ENCODE assay signal across 31 cellular contexts in genomic region chr2:5253263-5253662, GRCh38.
"Had no signal": no experiment of that assay in that cellular context is flagged by ENCODE, and none has a peak within 500 bp of the region (broad histone marks: within the 10 kb centered on the region; RNA-seq: fewer than 3 reads in every experiment).

No MANE protein-coding gene starts in this region.

- H3K4me1 ChIP-seq: parathyroid adenoma, psoas muscle, spleen, suprapubic skin, testis, tibial artery, transverse colon, upper lobe of right lung, uterus had no signal

- H3K9me3 ChIP-seq: neutrophil, ovary, psoas muscle, suprapubic skin, testis, tibial artery, upper lobe of right lung, uterus had no signal

- H3K36me3 Mint-ChIP-seq: naive thymus-derived CD4-positive, alpha-beta T cell; natural killer cell; stimulated activated memory B cell treated with anti-CD40 and anti-IgM and Interleukin-4, amounts not matched to agents 10 μg/mL and 1 μg/mL and 100 μg/mL, for 72 hours; type B pancreatic cell had no signal

- H3K27ac Mint-ChIP-seq: naive thymus-derived CD4-positive, alpha-beta T cell; natural killer cell; nephron; progenitor cell of endocrine pancreas; stimulated activated memory B cell treated with anti-CD40 and anti-IgM and Interleukin-4, amounts not matched to agents 10 μg/mL and 1 μg/mL and 100 μg/mL, for 72 hours; type B pancreatic cell had no signal

- H3K4me2 ChIP-seq: smooth muscle cell had no signal

- DNase-seq: naive thymus-derived CD4-positive, alpha-beta T cell; natural killer cell; occipital lobe; ovary; psoas muscle; right cardiac atrium; spleen; stimulated activated CD4-positive, alpha-beta T cell treated with anti-CD3 and anti-CD28 coated beads, Interleukin-12 subunit alpha, Interleukin-12 subunit beta, amount 100 ng/mL, for 4 hours; stimulated activated CD4-positive, alpha-beta T cell treated with anti-CD3 and anti-CD28 coated beads, Interleukin-1b, Interleukin-23, amount 100 ng/mL, for 48 hours; stimulated activated CD4-positive, alpha-beta T cell treated with anti-CD3 and anti-CD28 coated beads, Interleukin-4, amount 100 ng/mL, for 1 hour; stimulated activated CD4-positive, alpha-beta T cell treated with anti-CD3 and anti-CD28 coated beads, Interleukin-4, amount 100 ng/mL, for 4 hours; stimulated activated CD8-positive, alpha-beta memory T cell treated with anti-CD3 and anti-CD28 coated beads, Interleukin-4, amount 100 ng/mL, for 48 hours; stimulated activated naive CD4-positive, alpha-beta T cell; stimulated activated naive CD8-positive, alpha-beta T cell treated with anti-CD3 and anti-CD28 coated beads, Interleukin-15, amount 100 ng/mL, for 72 hours; stimulated activated naive CD8-positive, alpha-beta T cell treated with anti-CD3 and anti-CD28 coated beads, Interleukin-15, Interleukin-2, amounts not matched to agents 100 U/mL and 50 U/mL, for 24 hours; substantia nigra; testis; tibial artery; transverse colon; upper lobe of right lung; uterus had no signal

- H3K79me2 ChIP-seq: parathyroid adenoma had no signal

- H3K27me3 ChIP-seq: neutrophil, ovary, spleen, suprapubic skin, testis, tibial artery, transverse colon, upper lobe of right lung, uterus had no signal

- H3K9ac ChIP-seq: parathyroid adenoma had no signal

- H2AFZ ChIP-seq: parathyroid adenoma had no signal

- ATAC-seq: naive thymus-derived CD4-positive, alpha-beta T cell; natural killer cell; psoas muscle; right cardiac atrium; sciatic nerve; stimulated activated memory B cell treated with anti-CD40 and anti-IgM and Interleukin-4, amounts not matched to agents 10 μg/mL and 1 μg/mL and 100 μg/mL, for 72 hours; stimulated activated naive CD8-positive, alpha-beta T cell treated with anti-CD3 and anti-CD28 coated beads, Interleukin-15, amount 100 ng/mL, for 72 hours; stimulated activated naive CD8-positive, alpha-beta T cell treated with anti-CD3 and anti-CD28 coated beads, Interleukin-15, Interleukin-2, amounts not matched to agents 100 U/mL and 50 U/mL, for 24 hours; upper lobe of right lung had no signal

- H3K4me3 ChIP-seq: ovary, psoas muscle, skin epidermis, smooth muscle cell, spleen, suprapubic skin, testis, tibial artery, transverse colon, upper lobe of right lung, uterus had no signal

- H3K27me3 Mint-ChIP-seq: naive thymus-derived CD4-positive, alpha-beta T cell; progenitor cell of endocrine pancreas; stimulated activated memory B cell treated with anti-CD40 and anti-IgM and Interleukin-4, amounts not matched to agents 10 μg/mL and 1 μg/mL and 100 μg/mL, for 72 hours; stimulated activated naive CD8-positive, alpha-beta T cell treated with anti-CD3 and anti-CD28 coated beads, Interleukin-15, amount 100 ng/mL, for 72 hours; type B pancreatic cell had no signal

- H3K4me3 Mint-ChIP-seq: naive thymus-derived CD4-positive, alpha-beta T cell; natural killer cell; nephron; stimulated activated memory B cell treated with anti-CD40 and anti-IgM and Interleukin-4, amounts not matched to agents 10 μg/mL and 1 μg/mL and 100 μg/mL, for 72 hours; stimulated activated naive CD8-positive, alpha-beta T cell treated with anti-CD3 and anti-CD28 coated beads, Interleukin-15, amount 100 ng/mL, for 72 hours; type B pancreatic cell had no signal

- H3K4me1 Mint-ChIP-seq: naive thymus-derived CD4-positive, alpha-beta T cell; natural killer cell; nephron; stimulated activated memory B cell treated with anti-CD40 and anti-IgM and Interleukin-4, amounts not matched to agents 10 μg/mL and 1 μg/mL and 100 μg/mL, for 72 hours; stimulated activated naive CD8-positive, alpha-beta T cell treated with anti-CD3 and anti-CD28 coated beads, Interleukin-15, amount 100 ng/mL, for 72 hours had no signal

- H3K27ac ChIP-seq: neutrophil, ovary, parathyroid adenoma, psoas muscle, skin epidermis, spleen, suprapubic skin, testis, tibial artery, transverse colon, upper lobe of right lung, uterus had no signal

- H3K36me3 ChIP-seq: neutrophil, ovary, spleen, suprapubic skin, tibial artery, transverse colon, upper lobe of right lung, uterus had no signal
